ENCODE assay signal across 8 cellular contexts in genomic region chr5:114561415-114561814, GRCh38.
"Had no signal": no experiment of that assay in that cellular context is flagged by ENCODE, and none has a peak within 500 bp of the region (broad histone marks: within the 10 kb centered on the region; RNA-seq: fewer than 3 reads in every experiment).

No MANE protein-coding gene starts in this region.

- ATAC-seq: HCT116, HepG2 had no signal

- DNase-seq: GM23248, GOT3, H7, HFFc6 had no signal

- H3K36me3 ChIP-seq: HAP-1 had no signal

- H3K4me3 ChIP-seq: GM23248, HAP-1 had no signal

- H3K4me1 ChIP-seq: HAP-1 had no signal

- H3K27ac ChIP-seq: GM23248, HL-60 had no signal

- H3K9me3 ChIP-seq: HAP-1 had no signal
